Comparison of ENCODE assay signal across 35 cellular contexts in genomic region chr12:52401926-52402325, GRCh38. TPM values are rescaled to one million over a fixed set of nuclear protein-coding genes. Genes with fewer than 3 reads are reported as not detected.
"Had no signal": no experiment of that assay in that cellular context is flagged by ENCODE, and none has a peak within 500 bp of the region (broad histone marks: within the 10 kb centered on the region; RNA-seq: fewer than 3 reads in every experiment).

No MANE protein-coding gene starts in this region.

- H3K4me1 Mint-ChIP-seq: activated CD4-positive, alpha-beta memory T cell treated with anti-CD3 and anti-CD28 coated beads, Interleukin-2, amount 10 ng/mL, durations not matched to agents 7 days and 5 days; activated CD4-positive, alpha-beta T cell treated with anti-CD3 and anti-CD28 coated beads, Interleukin-2, amount 10 ng/mL, durations not matched to agents 7 days and 5 days; activated naive CD4-positive, alpha-beta T cell treated with anti-CD3 and anti-CD28 coated beads, Interleukin-2, amount 10 ng/mL, durations not matched to agents 7 days and 5 days; brain had no signal

- H3K27me3 ChIP-seq: ascending aorta, colonic mucosa had no signal

- H3K4me3 ChIP-seq: ascending aorta, breast epithelium, cardiac muscle cell, colonic mucosa, esophagus muscularis mucosa, gastroesophageal sphincter had no signal

- H3K27ac ChIP-seq: ascending aorta, breast epithelium, cardiac muscle cell, colonic mucosa, esophagus muscularis mucosa, gastroesophageal sphincter, VCaP had no signal

- H3K36me3 ChIP-seq: ascending aorta, breast epithelium, cardiac muscle cell, colonic mucosa, esophagus muscularis mucosa, gastroesophageal sphincter had no signal

- ATAC-seq: activated naive CD4-positive, alpha-beta T cell treated with anti-CD3 and anti-CD28 coated beads, Interleukin-2, amount 50 U/mL, for 72 hours; activated T-cell treated with anti-CD3 and anti-CD28 coated beads, Interleukin-2, amount 50 U/mL, for 72 hours; gastroesophageal sphincter; WTC11 had no signal

- DNase-seq: activated CD4-positive, alpha-beta memory T cell treated with anti-CD3 and anti-CD28 coated beads, Interleukin-2, amount 10 ng/mL, durations not matched to agents 7 days and 5 days; activated CD4-positive, alpha-beta T cell treated with anti-CD3 and anti-CD28 coated beads for 1 hour; activated CD4-positive, alpha-beta T cell treated with anti-CD3 and anti-CD28 coated beads for 4 hours; activated CD4-positive, alpha-beta T cell treated with anti-CD3 and anti-CD28 coated beads, Interleukin-2, amount 10 ng/mL, durations not matched to agents 7 days and 5 days; activated CD4-positive, alpha-beta T cell treated with anti-CD3 and anti-CD28 coated beads, Interleukin-2, amount 50 U/mL, for 4 hours; activated CD8-positive, alpha-beta memory T cell treated with anti-CD3 and anti-CD28 coated beads, Interleukin-2, amount 50 U/mL, for 48 hours; activated gamma-delta T cell; activated naive CD4-positive, alpha-beta T cell; activated naive CD4-positive, alpha-beta T cell treated with anti-CD3 and anti-CD28 coated beads, Interleukin-2, amount 10 ng/mL, durations not matched to agents 7 days and 5 days; activated naive CD8-positive, alpha-beta T cell treated with anti-CD3 and anti-CD28 coated beads, Interleukin-2, amount 10 ng/mL, durations not matched to agents 7 days and 5 days; activated T-cell treated with anti-CD3 and anti-CD28 coated beads for 4 hours; activated T-cell treated with anti-CD3 and anti-CD28 coated beads, Interleukin-2, amount 50 U/mL, for 24 hours; activated T-cell treated with anti-CD3 and anti-CD28 coated beads, Interleukin-2, amount 50 U/mL, for 72 hours; central memory CD4-positive, alpha-beta T cell; cerebellar nuclear complex; colonic mucosa; effector CD8-positive, alpha-beta T cell; foreskin melanocyte; T-helper 2 cell had no signal

- H3K9me3 ChIP-seq: ascending aorta, breast epithelium, colonic mucosa, esophagus muscularis mucosa, gastroesophageal sphincter had no signal

- H3K36me3 Mint-ChIP-seq: activated naive CD4-positive, alpha-beta T cell treated with anti-CD3 and anti-CD28 coated beads, Interleukin-2, amount 10 ng/mL, durations not matched to agents 7 days and 5 days; activated naive CD4-positive, alpha-beta T cell treated with anti-CD3 and anti-CD28 coated beads, Interleukin-2, amount 50 U/mL, for 72 hours; activated naive CD8-positive, alpha-beta T cell treated with anti-CD3 and anti-CD28 coated beads, Interleukin-2, amount 10 ng/mL, durations not matched to agents 7 days and 5 days; brain; WTC11 had no signal

- H3K27me3 Mint-ChIP-seq: activated T-cell treated with anti-CD3 and anti-CD28 coated beads, Interleukin-2, amount 50 U/mL, for 24 hours had no signal

- H3K4me3 Mint-ChIP-seq: activated CD4-positive, alpha-beta memory T cell treated with anti-CD3 and anti-CD28 coated beads, Interleukin-2, amount 10 ng/mL, durations not matched to agents 7 days and 5 days; activated CD4-positive, alpha-beta T cell treated with anti-CD3 and anti-CD28 coated beads, Interleukin-2, amount 10 ng/mL, durations not matched to agents 7 days and 5 days; activated naive CD4-positive, alpha-beta T cell treated with anti-CD3 and anti-CD28 coated beads, Interleukin-2, amount 10 ng/mL, durations not matched to agents 7 days and 5 days; activated naive CD8-positive, alpha-beta T cell treated with anti-CD3 and anti-CD28 coated beads, Interleukin-2, amount 10 ng/mL, durations not matched to agents 7 days and 5 days; activated T-cell treated with anti-CD3 and anti-CD28 coated beads, Interleukin-2, amount 50 U/mL, for 24 hours; activated T-cell treated with anti-CD3 and anti-CD28 coated beads, Interleukin-2, amount 50 U/mL, for 72 hours; brain; WTC11 had no signal

- FAIRE-seq: endometrium, endothelial cell of umbilical vein had no signal

- H3K9me3 Mint-ChIP-seq: activated CD4-positive, alpha-beta memory T cell treated with anti-CD3 and anti-CD28 coated beads, Interleukin-2, amount 10 ng/mL, durations not matched to agents 7 days and 5 days; activated CD4-positive, alpha-beta T cell treated with anti-CD3 and anti-CD28 coated beads, Interleukin-2, amount 10 ng/mL, durations not matched to agents 7 days and 5 days; activated naive CD4-positive, alpha-beta T cell treated with anti-CD3 and anti-CD28 coated beads, Interleukin-2, amount 10 ng/mL, durations not matched to agents 7 days and 5 days; activated naive CD4-positive, alpha-beta T cell treated with anti-CD3 and anti-CD28 coated beads, Interleukin-2, amount 50 U/mL, for 72 hours; activated naive CD8-positive, alpha-beta T cell treated with anti-CD3 and anti-CD28 coated beads, Interleukin-2, amount 10 ng/mL, durations not matched to agents 7 days and 5 days; activated T-cell treated with anti-CD3 and anti-CD28 coated beads, Interleukin-2, amount 50 U/mL, for 24 hours; activated T-cell treated with anti-CD3 and anti-CD28 coated beads, Interleukin-2, amount 50 U/mL, for 72 hours; brain; WTC11 had no signal

- H3K4me1 ChIP-seq: ascending aorta, breast epithelium, colonic mucosa, esophagus muscularis mucosa, gastroesophageal sphincter had no signal

- H3K27ac Mint-ChIP-seq: activated CD4-positive, alpha-beta memory T cell treated with anti-CD3 and anti-CD28 coated beads, Interleukin-2, amount 10 ng/mL, durations not matched to agents 7 days and 5 days; activated CD4-positive, alpha-beta T cell treated with anti-CD3 and anti-CD28 coated beads, Interleukin-2, amount 10 ng/mL, durations not matched to agents 7 days and 5 days; activated naive CD4-positive, alpha-beta T cell treated with anti-CD3 and anti-CD28 coated beads, Interleukin-2, amount 10 ng/mL, durations not matched to agents 7 days and 5 days; activated naive CD4-positive, alpha-beta T cell treated with anti-CD3 and anti-CD28 coated beads, Interleukin-2, amount 50 U/mL, for 72 hours; activated naive CD8-positive, alpha-beta T cell treated with anti-CD3 and anti-CD28 coated beads, Interleukin-2, amount 10 ng/mL, durations not matched to agents 7 days and 5 days; activated T-cell treated with anti-CD3 and anti-CD28 coated beads, Interleukin-2, amount 50 U/mL, for 24 hours; activated T-cell treated with anti-CD3 and anti-CD28 coated beads, Interleukin-2, amount 50 U/mL, for 72 hours; brain; WTC11 had no signal

RNA-seq across cellular contexts. Expression of gene KRT82, which starts 4.2 kb away (rescaled TPM):
- total RNA-seq: activated CD4-positive, alpha-beta memory T cell treated with anti-CD3 and anti-CD28 coated beads, Interleukin-2, amount 10 ng/mL, durations not matched to agents 7 days and 5 days; activated CD4-positive, alpha-beta T cell treated with anti-CD3 and anti-CD28 coated beads, Interleukin-2, amount 10 ng/mL, durations not matched to agents 7 days and 5 days; activated naive CD4-positive, alpha-beta T cell treated with anti-CD3 and anti-CD28 coated beads, Interleukin-2, amount 50 U/mL, for 72 hours; activated naive CD8-positive, alpha-beta T cell treated with anti-CD3 and anti-CD28 coated beads, Interleukin-2, amount 10 ng/mL, durations not matched to agents 7 days and 5 days; activated T-cell treated with anti-CD3 and anti-CD28 coated beads, Interleukin-2, amount 50 U/mL, for 72 hours; ascending aorta; breast epithelium; cardiac muscle cell; colonic mucosa; dermis microvascular lymphatic vessel endothelial cell; endothelial cell of umbilical vein; epithelial cell of proximal tubule; esophagus muscularis mucosa; fibroblast of villous mesenchyme; gastroesophageal sphincter; glomerular endothelial cell; T-helper 1 cell treated with Interleukin-12 subunit alpha and Interleukin-12 subunit beta and Interleukin-4 antibody, amounts not matched to agents 30 ng/mL and 1 ng/mL, for 36 hours; WTC11 had no signal
- polyA plus RNA-seq: cardiac muscle cell, endothelial cell of umbilical vein had no signal

RNA-seq across cellular contexts. Expression of gene KRT84, which starts 16.5 kb away (rescaled TPM):
- total RNA-seq: activated CD4-positive, alpha-beta memory T cell treated with anti-CD3 and anti-CD28 coated beads, Interleukin-2, amount 10 ng/mL, durations not matched to agents 7 days and 5 days; activated CD4-positive, alpha-beta T cell treated with anti-CD3 and anti-CD28 coated beads, Interleukin-2, amount 10 ng/mL, durations not matched to agents 7 days and 5 days; activated naive CD4-positive, alpha-beta T cell treated with anti-CD3 and anti-CD28 coated beads, Interleukin-2, amount 50 U/mL, for 72 hours; activated naive CD8-positive, alpha-beta T cell treated with anti-CD3 and anti-CD28 coated beads, Interleukin-2, amount 10 ng/mL, durations not matched to agents 7 days and 5 days; activated T-cell treated with anti-CD3 and anti-CD28 coated beads, Interleukin-2, amount 50 U/mL, for 72 hours; ascending aorta; breast epithelium; cardiac muscle cell; colonic mucosa; dermis microvascular lymphatic vessel endothelial cell; endothelial cell of umbilical vein; epithelial cell of proximal tubule; esophagus muscularis mucosa; fibroblast of villous mesenchyme; gastroesophageal sphincter; glomerular endothelial cell; T-helper 1 cell treated with Interleukin-12 subunit alpha and Interleukin-12 subunit beta and Interleukin-4 antibody, amounts not matched to agents 30 ng/mL and 1 ng/mL, for 36 hours; WTC11 had no signal
- polyA plus RNA-seq: cardiac muscle cell, endothelial cell of umbilical vein had no signal

RNA-seq across cellular contexts. Expression of gene KRT75, which starts 32.2 kb away (rescaled TPM):
- total RNA-seq: activated CD4-positive, alpha-beta memory T cell treated with anti-CD3 and anti-CD28 coated beads, Interleukin-2, amount 10 ng/mL, durations not matched to agents 7 days and 5 days; activated CD4-positive, alpha-beta T cell treated with anti-CD3 and anti-CD28 coated beads, Interleukin-2, amount 10 ng/mL, durations not matched to agents 7 days and 5 days; activated naive CD4-positive, alpha-beta T cell treated with anti-CD3 and anti-CD28 coated beads, Interleukin-2, amount 50 U/mL, for 72 hours; activated naive CD8-positive, alpha-beta T cell treated with anti-CD3 and anti-CD28 coated beads, Interleukin-2, amount 10 ng/mL, durations not matched to agents 7 days and 5 days; activated T-cell treated with anti-CD3 and anti-CD28 coated beads, Interleukin-2, amount 50 U/mL, for 72 hours; ascending aorta; breast epithelium; cardiac muscle cell; dermis microvascular lymphatic vessel endothelial cell; endothelial cell of umbilical vein; epithelial cell of proximal tubule; esophagus muscularis mucosa; fibroblast of villous mesenchyme; gastroesophageal sphincter; glomerular endothelial cell; T-helper 1 cell treated with Interleukin-12 subunit alpha and Interleukin-12 subunit beta and Interleukin-4 antibody, amounts not matched to agents 30 ng/mL and 1 ng/mL, for 36 hours; WTC11 had no signal
- polyA plus RNA-seq: cardiac muscle cell, endothelial cell of umbilical vein had no signal

RNA-seq across cellular contexts. Expression of gene KRT85, which starts 34.6 kb away (rescaled TPM):
- total RNA-seq: activated CD4-positive, alpha-beta memory T cell treated with anti-CD3 and anti-CD28 coated beads, Interleukin-2, amount 10 ng/mL, durations not matched to agents 7 days and 5 days; activated CD4-positive, alpha-beta T cell treated with anti-CD3 and anti-CD28 coated beads, Interleukin-2, amount 10 ng/mL, durations not matched to agents 7 days and 5 days; activated naive CD4-positive, alpha-beta T cell treated with anti-CD3 and anti-CD28 coated beads, Interleukin-2, amount 50 U/mL, for 72 hours; activated naive CD8-positive, alpha-beta T cell treated with anti-CD3 and anti-CD28 coated beads, Interleukin-2, amount 10 ng/mL, durations not matched to agents 7 days and 5 days; activated T-cell treated with anti-CD3 and anti-CD28 coated beads, Interleukin-2, amount 50 U/mL, for 72 hours; ascending aorta; breast epithelium; colonic mucosa; dermis microvascular lymphatic vessel endothelial cell; endothelial cell of umbilical vein; epithelial cell of proximal tubule; esophagus muscularis mucosa; fibroblast of villous mesenchyme; gastroesophageal sphincter; glomerular endothelial cell; T-helper 1 cell treated with Interleukin-12 subunit alpha and Interleukin-12 subunit beta and Interleukin-4 antibody, amounts not matched to agents 30 ng/mL and 1 ng/mL, for 36 hours; WTC11 had no signal
- polyA plus RNA-seq: cardiac muscle cell, endothelial cell of umbilical vein had no signal

RNA-seq across cellular contexts. Expression of gene KRT6B, which starts 50.0 kb away (rescaled TPM):
- total RNA-seq: activated CD4-positive, alpha-beta memory T cell treated with anti-CD3 and anti-CD28 coated beads, Interleukin-2, amount 10 ng/mL, durations not matched to agents 7 days and 5 days; activated CD4-positive, alpha-beta T cell treated with anti-CD3 and anti-CD28 coated beads, Interleukin-2, amount 10 ng/mL, durations not matched to agents 7 days and 5 days; activated naive CD4-positive, alpha-beta T cell treated with anti-CD3 and anti-CD28 coated beads, Interleukin-2, amount 50 U/mL, for 72 hours; activated naive CD8-positive, alpha-beta T cell treated with anti-CD3 and anti-CD28 coated beads, Interleukin-2, amount 10 ng/mL, durations not matched to agents 7 days and 5 days; activated T-cell treated with anti-CD3 and anti-CD28 coated beads, Interleukin-2, amount 50 U/mL, for 72 hours; cardiac muscle cell; dermis microvascular lymphatic vessel endothelial cell; endothelial cell of umbilical vein; epithelial cell of proximal tubule; esophagus muscularis mucosa; fibroblast of villous mesenchyme; glomerular endothelial cell; T-helper 1 cell treated with Interleukin-12 subunit alpha and Interleukin-12 subunit beta and Interleukin-4 antibody, amounts not matched to agents 30 ng/mL and 1 ng/mL, for 36 hours; WTC11 had no signal
